In the genomic region with DNA sequence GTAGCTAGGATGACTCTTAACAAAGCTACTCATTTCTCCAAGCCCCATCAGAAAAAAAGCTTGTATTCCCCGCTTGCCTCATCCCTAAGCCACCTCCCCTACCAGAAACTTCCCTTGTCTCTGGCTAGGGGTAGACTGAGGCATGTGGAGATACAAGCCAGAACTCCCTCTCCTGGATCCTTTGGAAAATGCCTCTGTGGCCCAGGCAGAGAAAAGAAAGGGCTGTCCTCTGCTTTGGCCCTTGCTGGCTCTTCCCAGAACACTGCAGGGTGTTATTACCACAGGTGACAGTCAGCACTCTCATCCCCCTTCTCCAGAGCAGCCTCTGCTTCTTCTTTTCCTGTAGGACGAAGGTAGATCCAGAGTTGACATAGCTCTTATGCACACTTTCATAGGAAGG, we compare ENCODE assay signal across 25 cellular contexts. TPM values are rescaled to one million over a fixed set of nuclear protein-coding genes. Genes with fewer than 3 reads are reported as not detected.
A peak's percentile ranks its signal among the peaks of the same experiment; 100 is the strongest.
DNase-seq lines count a peak whose midpoint lies in the region; ATAC-seq, FAIRE-seq and TF ChIP-seq lines count a peak whose summit lies in the region.
"Had no signal": no experiment of that assay in that cellular context is flagged by ENCODE, and none has a peak within 500 bp of the region (broad histone marks: within the 10 kb centered on the region; RNA-seq: fewer than 3 reads in every experiment).

No MANE protein-coding gene starts in this region.

- H3K9me3 ChIP-seq in HCT116 (ENCODE audit: control insufficient read depth in 1 of 2, insufficient read depth in 1 of 2, low read depth in 1 of 2, low read length in 2 of 2) (no peaks in the 10 kb centered on the region), K562 (replicated peaks; ENCODE audit: control insufficient read depth, insufficient read depth, low read depth, low read length) (no peaks in the 10 kb centered on the region)
- H3K9me3 ChIP-seq: HAP-1, mucosa of descending colon, prostate gland had no signal

- POLR2A ChIA-PET in HCT116 (lab: Charles Lee) (no interaction called here), K562 (lab: Yijun Ruan, JAX) (interaction anchor here (0.6 to 2.2 kb wide), 5 partner anchors 9 to 145 kb away, joined by 3 to 13 read pairs (median 3); a partner anchor contains a TSS)

- no peaks in the 10 kb centered on the region for H3K9me2 ChIP-seq in HCT116 (ENCODE audit: insufficient read depth)

- TF ChIP-seq POLR2A in HCT116 (IDR thresholded peaks at IDR 0.05; ENCODE audit: borderline replicate concordance, extremely low read depth, insufficient read depth, insufficient read length), result no peak
- TF ChIP-seq POLR2A in K562 (conservative IDR thresholded peaks at IDR 0.05), result no peak

- no peaks in the 10 kb centered on the region for H3K27me3 ChIP-seq in HCT116 (ENCODE audit: insufficient read depth, low read length)
- no peaks in the 10 kb centered on the region for H3K27me3 ChIP-seq in K562 (ENCODE audit: control insufficient read depth in 2 of 2, insufficient read depth in 2 of 2, low read length in 2 of 2)

- BruUV-seq in HCT116 (replicated peaks; lab: Mats Ljungman, UMichigan) (no TSS peak), K562 (replicated peaks; lab: Mats Ljungman, UMichigan) (no TSS peak)

- H3K36me3 ChIP-seq in HCT116 (ENCODE audit: control insufficient read depth in 1 of 2, insufficient read depth in 2 of 2, low read length in 2 of 2), result peaks cover 40 to 46% of the 10 kb centered on the region in 2 experiments; a peak in 3 of 4 replicates
- peaks cover 95% of the 10 kb centered on the region for H3K36me3 ChIP-seq in K562 (ENCODE audit: control insufficient read depth, insufficient read depth, low read length)

- no peaks in the 10 kb centered on the region for H3K9me1 ChIP-seq in K562 (ENCODE audit: control insufficient read depth, insufficient read depth, low read length)

- intact Hi-C loops in HCT116 (cut with micrococcal nuclease) (no loop called here), K562 (cut with micrococcal nuclease) (no loop called here), posterior vena cava (cut with DNase I) (loop anchor here in 1 of 2 donors (1.0 kb wide), 1 partner anchor 20 kb away; no protein-coding TSS in a partner anchor)

- 92% methylated on average over 2 of the region's 2 CpGs for WGBS in K562 (ENCODE audit: insufficient coverage, low coverage, missing lambda C conversion rate)

- RAD21 ChIA-PET in HCT116 (lab: Charles Lee; ENCODE audit: low non-redundant PET in 1 of 2, low total read pairs in 2 of 2, uncharacterized antibody in 2 of 2, unreplicated experiment in 2 of 2), result no interaction called here

- DNase-seq in HCT116 (ENCODE audit: low read depth, low spot score), result no peak
- DNase-seq in K562 (ENCODE audit: extremely low read depth in 1 of 4, low spot score in 3 of 4), result no peak
- DNase-seq in iPS-NIHi11 (ENCODE audit: low spot score), result peak; percentile 31
- DNase-seq in ureter (ENCODE audit: low spot score), result no peak
- DNase-seq in OCI-M2 (lab: John Stamatoyannopoulos, UW; ENCODE audit: unreplicated experiment), result no peak
- DNase-seq in posterior vena cava (ENCODE audit: low spot score), result no peak
- DNase-seq: activated CD8-positive, alpha-beta memory T cell treated with anti-CD3 and anti-CD28 coated beads for 24 hours; KG1; mucosa of descending colon; NCI-H146; NCI-H2171; NCI-H524 treated with DMSO at 0.1 percent for 48 hours; small intestine; stimulated activated CD4-positive, alpha-beta T cell treated with anti-CD3 and anti-CD28 coated beads, Interleukin-2, amount 100 ng/mL, for 24 hours; T-helper 9 cell had no signal

- H3K4me2 ChIP-seq in HCT116 (ENCODE audit: low read length), result no peak overlapping the region
- no peak overlapping the region for H3K4me2 ChIP-seq in K562 (ENCODE audit: insufficient read depth, low read length)

- FAIRE-seq in K562 (lab: Jason Lieb, UNC), result no peak
- FAIRE-seq: endometrium, islet of Langerhans, small intestine had no signal

- TF ChIP-seq RAD21 in HCT116 (IDR thresholded peaks at IDR 0.05; ENCODE audit: low read depth) (peak; percentile 27; the same call in 1 of the 2 replicates), K562 (CRISPR knock-in tag; conservative IDR thresholded peaks at IDR 0.05 in 1 of 2, IDR thresholded peaks at IDR 0.05 in 1 of 2) (no peak)

- ATAC-seq in HCT116 (peak; percentile 65), K562 (peak; percentile 14; the same call in 1 of the 3 replicates), HG03378 (IDR thresholded peaks at IDR 0.05; ENCODE audit: unreplicated experiment) (no peak)
- ATAC-seq: mucosa of descending colon; stimulated activated memory B cell treated with anti-CD40 and anti-IgM and Interleukin-4, amounts not matched to agents 10 μg/mL and 1 μg/mL and 100 μg/mL, for 72 hours had no signal

- CTCF ChIA-PET in HCT116 (lab: Charles Lee), result interaction anchor here (1.0 to 1.3 kb wide), 2 partner anchors 150 to 155 kb away, joined by 3 to 4 read pairs; a partner anchor contains a TSS
- CTCF ChIA-PET in K562 (lab: Yijun Ruan, JAX; ENCODE audit: low intra/inter-chr PET ratio), result no interaction called here

- H3K27ac ChIP-seq in 22Rv1, result peak overlapping the region; percentile 22; the same call in 1 of the 2 replicates
- no peak overlapping the region for H3K27ac ChIP-seq in HCT116 (ENCODE audit: low read depth, low read length)
- no peak overlapping the region; the same call in 2 of the 3 replicates for H3K27ac ChIP-seq in K562 (ENCODE audit: extremely low read depth, low read depth, low read length)
- H3K27ac ChIP-seq: C4-2B, coronary artery, prostate gland had no signal

- in situ Hi-C loops in K562 (cut with MboI), result no loop called here

- H3K9ac ChIP-seq in HCT116 (ENCODE audit: low read length) (no peak overlapping the region), K562 (ENCODE audit: insufficient read depth in 1 of 2, low read depth in 2 of 2, low read length in 2 of 2) (no peak overlapping the region)

- H3K79me2 ChIP-seq in HCT116 (ENCODE audit: insufficient read depth, low read length), result no peaks in the 10 kb centered on the region
- H3K79me2 ChIP-seq in K562 (ENCODE audit: control insufficient read depth, insufficient read depth, low read length), result peaks cover 9% of the 10 kb centered on the region; the same call in 1 of the 3 replicates

- H4K20me1 ChIP-seq in HCT116 (ENCODE audit: insufficient read depth) (no peaks in the 10 kb centered on the region), K562 (replicated peaks; ENCODE audit: control insufficient read depth, insufficient read depth, low read length) (no peaks in the 10 kb centered on the region)

- H3K4me1 ChIP-seq in HCT116 (ENCODE audit: control insufficient read depth in 1 of 2, insufficient read depth in 2 of 2, low read length in 2 of 2) (no peaks in the 10 kb centered on the region), K562 (replicated peaks in 1 of 2; ENCODE audit: control insufficient read depth in 2 of 2, insufficient read depth in 2 of 2, low read length in 2 of 2) (peaks cover 11 to 16% of the 10 kb centered on the region in 2 experiments)

- no peak overlapping the region for H2AFZ ChIP-seq in HCT116 (ENCODE audit: low read depth, low read length, poor library complexity, severe bottlenecking)
- H2AFZ ChIP-seq in K562 (ENCODE audit: low read depth, low read length), result no peak overlapping the region

- TF ChIP-seq CTCF in 22Rv1 (IDR thresholded peaks at IDR 0.05) (no peak; the same call in 1 of the 2 replicates), HCT116 (IDR thresholded peaks at IDR 0.05 in 2 of 3, conservative IDR thresholded peaks at IDR 0.05 in 1 of 3; ENCODE audit: borderline replicate concordance in 1 of 3, insufficient read depth in 1 of 3, low read depth in 2 of 3, low read length in 2 of 3) (peak in 1 of 3 experiments; percentile 41; a peak in 2 of 6 replicates), K562 (IDR thresholded peaks at IDR 0.05 in 2 of 3, conservative IDR thresholded peaks at IDR 0.05 in 1 of 3; ENCODE audit: insufficient read depth in 2 of 3, low read depth in 1 of 3, low read length in 3 of 3) (peak in 1 of 3 experiments; percentile 19; a peak in 1 of 6 replicates)

- TF ChIP-seq EP300 in K562 (IDR thresholded peaks at IDR 0.05; ENCODE audit: low read length), result no peak

- H3K4me3 ChIP-seq in HCT116 (replicated peaks in 1 of 2; ENCODE audit: low read depth in 1 of 2, low read length in 2 of 2), result no peak overlapping the region
- H3K4me3 ChIP-seq in K562, result no peak overlapping the region
- H3K4me3 ChIP-seq: coronary artery, HAP-1, mucosa of descending colon, prostate gland had no signal

RNA-seq across cellular contexts. Expression of a gene that starts 15.2 kb away (rescaled TPM):
- total RNA-seq in HCT116 (2021; ENCODE audit: unreplicated experiment) (21.5 TPM), K562 (2014; rRNA removed) (25.9 and 33.8 TPM in 2 replicates), K562 (2014; rRNA removed; fragmentation: Illumina TruSeq; extraction: Trizol) (23.5 and 24.9 TPM in 2 replicates), K562 (2015; rRNA removed; fragmentation: Illumina TruSeq; extraction: Trizol) (25.4 and 26.4 TPM in 2 replicates), K562 (2021) (38.2 and 39.4 TPM in 2 replicates), ureter (34.6 TPM), posterior vena cava (10 to 100 TPM; 22.3 to 23.6 TPM)
- 14.1 and 16.4 TPM in 2 replicates for polyA plus RNA-seq in HCT116 (2012)
- 63.2 and 82.7 TPM in 2 replicates for total RNA-seq in K562 (2011; cell fraction: chromatin; rRNA removed; ENCODE audit: low replicate concordance)
- 59.7 and 60.7 TPM in 2 replicates for total RNA-seq in K562 (2011; cell fraction: nucleolus; rRNA removed)
- 60.9 and 71.7 TPM in 2 replicates for total RNA-seq in K562 (2011; cell fraction: nucleoplasm; rRNA removed)
- polyA plus RNA-seq in K562 (2011; rRNA removed) (28.9 and 32.7 TPM in 2 replicates), K562 (2014; fragmentation: Illumina TruSeq; extraction: Trizol) (31.4 and 33.3 TPM in 2 replicates), K562 (2014; fragmentation: Nextera tagmentation; extraction: Ambion mirVana) (1 to 10 TPM; 8.1 to 8.9 TPM), K562 (2014; rRNA removed) (35.7 and 36.4 TPM in 2 replicates)
- 22.9 and 23.4 TPM in 2 replicates for polyA plus RNA-seq in K562 (2011; cell fraction: cytosol; rRNA removed)
- polyA plus RNA-seq in K562 (2011; cell fraction: nucleus; rRNA removed), result 38.7 and 41.9 TPM in 2 replicates
- polyA plus RNA-seq in K562 (2012), result 32.4 and 38.8 TPM in 2 replicates
- polyA minus RNA-seq in K562 (2011; rRNA and poly(A)+ RNA removed), result 19.4 and 23.6 TPM in 2 replicates
- polyA minus RNA-seq in K562 (2011; cell fraction: cytosol; rRNA and poly(A)+ RNA removed), result 13.7 and 16.1 TPM in 2 replicates
- 13.3 and 25.8 TPM in 2 replicates for polyA minus RNA-seq in K562 (2011; cell fraction: nucleus; rRNA and poly(A)+ RNA removed)

RNA-seq across cellular contexts. Expression of a gene that starts 24.0 kb away (rescaled TPM):
- 1.5 TPM for total RNA-seq in HCT116 (2021; ENCODE audit: unreplicated experiment)
- 0.95 and 1.5 TPM in 2 replicates for polyA plus RNA-seq in HCT116 (2012)
- 5.8 and 10.5 TPM in 2 replicates for total RNA-seq in K562 (2011; cell fraction: chromatin; rRNA removed; ENCODE audit: low replicate concordance)
- 15.2 and 19.6 TPM in 2 replicates for total RNA-seq in K562 (2011; cell fraction: nucleolus; rRNA removed)
- 9.9 and 10.0 TPM in 2 replicates for total RNA-seq in K562 (2011; cell fraction: nucleoplasm; rRNA removed)
- 81.2 and 83.5 TPM in 2 replicates for total RNA-seq in K562 (2014; rRNA removed)
- 5.3 and 8.7 TPM in 2 replicates for total RNA-seq in K562 (2014; rRNA removed; fragmentation: Illumina TruSeq; extraction: Trizol)
- total RNA-seq in K562 (2015; rRNA removed; fragmentation: Illumina TruSeq; extraction: Trizol), result 28.2 and 30.0 TPM in 2 replicates
- total RNA-seq in K562 (2021), result 31.9 and 37.3 TPM in 2 replicates
- 20.8 and 33.6 TPM in 2 replicates for polyA plus RNA-seq in K562 (2011; rRNA removed)
- polyA plus RNA-seq in K562 (2011; cell fraction: cytosol; rRNA removed), result 73.6 and 108 TPM in 2 replicates
- polyA plus RNA-seq in K562 (2011; cell fraction: nucleus; rRNA removed), result 19.7 and 25.2 TPM in 2 replicates
- 27.0 and 47.9 TPM in 2 replicates for polyA plus RNA-seq in K562 (2012)
- polyA plus RNA-seq in K562 (2014; fragmentation: Illumina TruSeq; extraction: Trizol), result 16.0 and 25.7 TPM in 2 replicates
- polyA plus RNA-seq in K562 (2014; fragmentation: Nextera tagmentation; extraction: Ambion mirVana), result 10 to 100 TPM; 10.1 to 18.2 TPM
- polyA plus RNA-seq in K562 (2014; rRNA removed), result 55.2 and 75.1 TPM in 2 replicates
- polyA minus RNA-seq in K562 (2011; rRNA and poly(A)+ RNA removed), result 4.2 and 5.4 TPM in 2 replicates
- 9.0 and 17.8 TPM in 2 replicates for polyA minus RNA-seq in K562 (2011; cell fraction: cytosol; rRNA and poly(A)+ RNA removed)
- polyA minus RNA-seq in K562 (2011; cell fraction: nucleus; rRNA and poly(A)+ RNA removed), result 11.4 and 17.0 TPM in 2 replicates
- total RNA-seq in ureter, result 7.4 TPM
- total RNA-seq in posterior vena cava, result 1 to 10 TPM; 7.1 to 8.9 TPM

RNA-seq across cellular contexts. Expression of a gene that starts 29.9 kb away (rescaled TPM):
- total RNA-seq in HCT116 (2021; ENCODE audit: unreplicated experiment) (0.10 TPM), K562 (2014; rRNA removed) (0.29 and 0.36 TPM in 2 replicates), K562 (2014; rRNA removed; fragmentation: Illumina TruSeq; extraction: Trizol) (0.22 and 0.29 TPM in 2 replicates), K562 (2015; rRNA removed; fragmentation: Illumina TruSeq; extraction: Trizol) (0.57 and 0.76 TPM in 2 replicates), K562 (2021) (0.40 and 0.45 TPM in 2 replicates), ureter (0.52 TPM), posterior vena cava (under 1 TPM; 0.10 to 0.28 TPM)
- 0.69 and 0.74 TPM in 2 replicates for polyA plus RNA-seq in HCT116 (2012)
- 0.51 and 0.67 TPM in 2 replicates for total RNA-seq in K562 (2011; cell fraction: chromatin; rRNA removed; ENCODE audit: low replicate concordance)
- total RNA-seq in K562 (2011; cell fraction: nucleolus; rRNA removed), result 0.39 and 0.50 TPM in 2 replicates
- total RNA-seq in K562 (2011; cell fraction: nucleoplasm; rRNA removed), result 0.22 TPM in 1 of 2 replicates, not detected in the other
- polyA plus RNA-seq in K562 (2011; rRNA removed) (0.08 and 0.20 TPM in 2 replicates), K562 (2014; fragmentation: Illumina TruSeq; extraction: Trizol) (0.28 and 0.31 TPM in 2 replicates), K562 (2014; fragmentation: Nextera tagmentation; extraction: Ambion mirVana) (under 1 TPM in 1 of 2 experiments, not detected in 1; 0.01 TPM), K562 (2014; rRNA removed) (0.17 and 0.32 TPM in 2 replicates)
- 0.12 and 0.15 TPM in 2 replicates for polyA plus RNA-seq in K562 (2011; cell fraction: cytosol; rRNA removed)
- polyA plus RNA-seq in K562 (2011; cell fraction: nucleus; rRNA removed), result 0.24 and 0.34 TPM in 2 replicates
- polyA plus RNA-seq in K562 (2012), result 1.0 and 2.9 TPM in 2 replicates
- polyA minus RNA-seq in K562 (2011; rRNA and poly(A)+ RNA removed), result 0.28 and 0.36 TPM in 2 replicates
- not detected in 2 replicates for polyA minus RNA-seq in K562 (2011; cell fraction: cytosol; rRNA and poly(A)+ RNA removed)
- polyA minus RNA-seq in K562 (2011; cell fraction: nucleus; rRNA and poly(A)+ RNA removed), result 0.27 and 0.67 TPM in 2 replicates
- total RNA-seq: temporal lobe had no signal

RNA-seq across cellular contexts. Expression of a gene that starts 44.9 kb away (rescaled TPM):
- 20.9 TPM for total RNA-seq in HCT116 (2021; ENCODE audit: unreplicated experiment)
- 15.3 and 17.0 TPM in 2 replicates for polyA plus RNA-seq in HCT116 (2012)
- total RNA-seq in K562 (2011; cell fraction: chromatin; rRNA removed; ENCODE audit: low replicate concordance), result 42.1 and 48.9 TPM in 2 replicates
- 41.2 and 42.0 TPM in 2 replicates for total RNA-seq in K562 (2011; cell fraction: nucleolus; rRNA removed)
- total RNA-seq in K562 (2011; cell fraction: nucleoplasm; rRNA removed), result 38.6 and 43.4 TPM in 2 replicates
- total RNA-seq in K562 (2014; rRNA removed), result 34.6 and 41.9 TPM in 2 replicates
- total RNA-seq in K562 (2014; rRNA removed; fragmentation: Illumina TruSeq; extraction: Trizol), result 29.8 and 35.7 TPM in 2 replicates
- 25.4 and 26.8 TPM in 2 replicates for total RNA-seq in K562 (2015; rRNA removed; fragmentation: Illumina TruSeq; extraction: Trizol)
- 55.3 and 63.8 TPM in 2 replicates for total RNA-seq in K562 (2021)
- 40.7 and 49.7 TPM in 2 replicates for polyA plus RNA-seq in K562 (2011; rRNA removed)
- 42.9 and 45.9 TPM in 2 replicates for polyA plus RNA-seq in K562 (2011; cell fraction: cytosol; rRNA removed)
- polyA plus RNA-seq in K562 (2011; cell fraction: nucleus; rRNA removed), result 33.2 and 40.6 TPM in 2 replicates
- polyA plus RNA-seq in K562 (2012), result 48.5 and 49.7 TPM in 2 replicates
- polyA plus RNA-seq in K562 (2014; fragmentation: Illumina TruSeq; extraction: Trizol), result 48.5 and 52.3 TPM in 2 replicates
- polyA plus RNA-seq in K562 (2014; fragmentation: Nextera tagmentation; extraction: Ambion mirVana), result 10 to 100 TPM; 16.0 to 16.6 TPM
- 44.8 and 46.7 TPM in 2 replicates for polyA plus RNA-seq in K562 (2014; rRNA removed)
- polyA minus RNA-seq in K562 (2011; rRNA and poly(A)+ RNA removed), result 42.0 and 48.3 TPM in 2 replicates
- polyA minus RNA-seq in K562 (2011; cell fraction: cytosol; rRNA and poly(A)+ RNA removed), result 25.9 and 29.5 TPM in 2 replicates
- 14.4 and 23.3 TPM in 2 replicates for polyA minus RNA-seq in K562 (2011; cell fraction: nucleus; rRNA and poly(A)+ RNA removed)
- 0.68 TPM for total RNA-seq in ureter
- total RNA-seq in posterior vena cava, result 1 to 10 TPM in 1 of 2 donors, under 1 TPM in 1; 0.52 to 1.0 TPM
